ENCODE assay signal across 10 cellular contexts in the genomic region with DNA sequence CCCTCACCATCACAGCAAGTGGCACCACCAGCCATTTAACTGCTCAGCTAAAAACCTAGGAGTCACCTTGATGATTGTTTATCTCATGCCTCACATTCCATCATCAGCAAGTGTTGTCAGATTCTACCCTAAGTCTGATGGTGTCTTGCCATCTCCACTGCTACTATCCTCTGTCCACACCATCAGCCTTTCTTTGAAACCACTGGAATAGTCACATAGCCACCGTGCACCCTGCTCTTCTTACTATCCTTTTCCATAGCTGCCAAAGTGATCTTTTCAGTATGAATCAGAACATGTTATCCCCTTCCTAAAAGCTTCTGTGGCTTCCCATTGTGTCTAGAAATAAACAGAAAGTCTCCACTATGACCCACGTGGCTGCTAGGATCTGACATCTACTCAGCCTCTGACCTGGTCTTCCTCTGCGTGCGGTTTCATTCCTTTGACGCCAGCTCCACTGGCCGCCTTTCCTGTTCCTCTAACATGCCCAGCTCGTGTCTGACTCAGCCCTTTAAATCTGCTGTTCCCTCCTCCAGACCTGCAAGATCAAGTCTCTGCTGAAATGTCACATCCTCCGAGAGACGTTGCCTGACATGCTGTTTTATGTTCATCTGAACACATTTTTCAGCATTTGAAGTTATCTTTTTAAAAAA. TPM values are rescaled to one million over a fixed set of nuclear protein-coding genes. Genes with fewer than 3 reads are reported as not detected.
DNase-seq lines count a peak whose midpoint lies in the region; ATAC-seq and TF ChIP-seq lines count a peak whose summit lies in the region.
"Had no signal": no experiment of that assay in that cellular context is flagged by ENCODE, and none has a peak within 500 bp of the region (broad histone marks: within the 10 kb centered on the region; RNA-seq: fewer than 3 reads in every experiment).

No MANE protein-coding gene starts in this region.

- H3K4me3 ChIP-seq in fibroblast of villous mesenchyme (ENCODE audit: low read depth, low read length) (no peak overlapping the region), prostate gland (no peak overlapping the region)

- no peak for ATAC-seq in GM21528 (IDR thresholded peaks at IDR 0.05; ENCODE audit: low FRiP score, unreplicated experiment)
- ATAC-seq in HG03175 (IDR thresholded peaks at IDR 0.05; ENCODE audit: unreplicated experiment) = no peak
- no peak for ATAC-seq in GM19397 (IDR thresholded peaks at IDR 0.05; ENCODE audit: unreplicated experiment)

- TF ChIP-seq CTCF in fibroblast of villous mesenchyme (IDR thresholded peaks at IDR 0.05; ENCODE audit: insufficient read depth, low read depth, low read length) (no peak), prostate gland (IDR thresholded peaks at IDR 0.05) (no peak)

- H3K4me1 ChIP-seq in prostate gland (replicated peaks) = no peaks in the 10 kb centered on the region

- whole genome bisulfite sequencing in prostate gland = 43% methylated on average over 9 of the region's 9 CpGs

- peak overlapping the region in 1 of 2 donors; percentile 32 for H3K27ac ChIP-seq in prostate gland

- no peaks in the 10 kb centered on the region for H3K9me3 Mint-ChIP-seq in T-helper 2 cell treated with Interferon-gamma antibody and Interleukin-4, amounts not matched to agents 5 μg/mL and 100 μg/mL, for 36 hours
- H3K9me3 Mint-ChIP-seq: activated naive CD4-positive, alpha-beta T cell treated with anti-CD3 and anti-CD28 coated beads, Interleukin-2, amount 50 U/mL, for 24 hours had no signal

- no peak for TF ChIP-seq POLR2A in prostate gland (IDR thresholded peaks at IDR 0.05)

- H3K9me3 ChIP-seq in prostate gland = no peaks in the 10 kb centered on the region

- DNase-seq in Daoy (ENCODE audit: low read depth) (peak; percentile 89), fibroblast of villous mesenchyme (ENCODE audit: low read depth) (peak; percentile 5), prostate gland (ENCODE audit: low spot score) (peak; percentile 23), NCI-H146 treated with DMSO at 0.1 percent for 48 hours (lab: John Stamatoyannopoulos, UW; ENCODE audit: unreplicated experiment) (no peak)
- DNase-seq in T-helper 2 cell treated with Interferon-gamma antibody and Interleukin-4, amounts not matched to agents 5 μg/mL and 100 μg/mL, for 36 hours (ENCODE audit: low spot score) = peak; percentile 49
- DNase-seq: DMS79 treated with DMSO at 0.1 percent for 48 hours had no signal

- H3K27ac Mint-ChIP-seq in T-helper 2 cell treated with Interferon-gamma antibody and Interleukin-4, amounts not matched to agents 5 μg/mL and 100 μg/mL, for 36 hours = no peak overlapping the region
- H3K27ac Mint-ChIP-seq: activated naive CD4-positive, alpha-beta T cell treated with anti-CD3 and anti-CD28 coated beads, Interleukin-2, amount 50 U/mL, for 24 hours had no signal

- H3K36me3 ChIP-seq in prostate gland = no peaks in the 10 kb centered on the region

- intact Hi-C loops in prostate gland (cut with DNase I) = no loop called here

- H3K4me1 Mint-ChIP-seq in T-helper 2 cell treated with Interferon-gamma antibody and Interleukin-4, amounts not matched to agents 5 μg/mL and 100 μg/mL, for 36 hours (ENCODE audit: low read depth) = peaks cover 6% of the 10 kb centered on the region
- H3K4me1 Mint-ChIP-seq: activated naive CD4-positive, alpha-beta T cell treated with anti-CD3 and anti-CD28 coated beads, Interleukin-2, amount 50 U/mL, for 24 hours had no signal

- no peaks in the 10 kb centered on the region for H3K27me3 ChIP-seq in prostate gland (replicated peaks; ENCODE audit: insufficient read depth)

- H3K27me3 Mint-ChIP-seq in T-helper 2 cell treated with Interferon-gamma antibody and Interleukin-4, amounts not matched to agents 5 μg/mL and 100 μg/mL, for 36 hours (ENCODE audit: low read depth) = peaks cover 14% of the 10 kb centered on the region
- H3K27me3 Mint-ChIP-seq: activated naive CD4-positive, alpha-beta T cell treated with anti-CD3 and anti-CD28 coated beads, Interleukin-2, amount 50 U/mL, for 24 hours had no signal

- H3K4me3 Mint-ChIP-seq in T-helper 2 cell treated with Interferon-gamma antibody and Interleukin-4, amounts not matched to agents 5 μg/mL and 100 μg/mL, for 36 hours = peak overlapping the region; percentile 1
- H3K4me3 Mint-ChIP-seq: activated naive CD4-positive, alpha-beta T cell treated with anti-CD3 and anti-CD28 coated beads, Interleukin-2, amount 50 U/mL, for 24 hours had no signal

- no peaks in the 10 kb centered on the region for H3K36me3 Mint-ChIP-seq in T-helper 2 cell treated with Interferon-gamma antibody and Interleukin-4, amounts not matched to agents 5 μg/mL and 100 μg/mL, for 36 hours (ENCODE audit: low read depth)
- H3K36me3 Mint-ChIP-seq: activated naive CD4-positive, alpha-beta T cell treated with anti-CD3 and anti-CD28 coated beads, Interleukin-2, amount 50 U/mL, for 24 hours had no signal

RNA-seq across cellular contexts. Expression of gene CHN2, which starts 16.5 kb away (rescaled TPM):
- 15.3 and 19.8 TPM in 2 replicates for total RNA-seq in Daoy (2014; rRNA removed; shearing (Covaris generic))
- under 0.01 and 0.32 TPM in 2 replicates for total RNA-seq in fibroblast of villous mesenchyme
- 10 to 100 TPM in 1 of 2 donors, 1 to 10 TPM in 1; 7.0 to 29.1 TPM for total RNA-seq in prostate gland

RNA-seq across cellular contexts. Expression of gene CPVL, which starts 31.8 kb away (rescaled TPM):
- total RNA-seq in Daoy (2014; rRNA removed; shearing (Covaris generic)) = 35.4 and 40.5 TPM in 2 replicates
- not detected in 2 replicates for total RNA-seq in fibroblast of villous mesenchyme
- 10 to 100 TPM in 1 of 2 donors, 1 to 10 TPM in 1; 4.7 to 48.3 TPM for total RNA-seq in prostate gland
